Comparison of ENCODE assay signal across 2 cellular contexts in the genomic region with DNA sequence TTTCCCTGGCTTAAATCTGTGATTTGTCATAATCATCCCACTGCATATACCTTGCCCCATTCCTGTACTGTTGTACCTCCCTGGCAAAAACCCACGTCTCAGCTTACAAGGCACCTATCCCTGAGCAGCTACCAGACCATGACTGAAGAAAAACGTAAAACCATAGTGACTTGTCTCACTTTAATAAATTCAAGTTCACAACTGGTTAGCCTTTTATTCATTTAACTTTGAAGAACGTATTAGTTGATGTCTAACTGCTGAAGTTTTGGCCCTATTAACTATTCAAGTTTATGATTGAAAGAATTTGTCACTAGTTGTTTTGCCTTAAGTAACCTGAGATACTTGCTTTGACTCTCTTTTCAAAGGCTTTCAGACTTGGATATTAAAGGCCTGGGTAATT.
TF ChIP-seq lines count a peak whose summit lies in the region.

No MANE protein-coding gene starts in this region.

TF ChIP-seq in GM12891, 5 proteins besides CTCF, POLR2A, EP300 and RAD21:
- TF ChIP-seq POLR2AphosphoS5 (IDR thresholded peaks at IDR 0.05; ENCODE audit: low read depth, low read length) (no peak), TAF1 (IDR thresholded peaks at IDR 0.05; ENCODE audit: low read depth, low read length) (no peak), POU2F2 (IDR thresholded peaks at IDR 0.05; ENCODE audit: low read depth, low read length) (no peak), SPI1 (IDR thresholded peaks at IDR 0.05; ENCODE audit: low read depth, low read length) (no peak), PAX5 (IDR thresholded peaks at IDR 0.05; ENCODE audit: insufficient read depth, low read length, severe bottlenecking) (no peak)

TF ChIP-seq in H1, 55 proteins besides CTCF, POLR2A, EP300 and RAD21 (continued from another document):
- TF ChIP-seq BRCA1 (IDR thresholded peaks at IDR 0.05; ENCODE audit: low read depth, low read length) (no peak), SIN3A (conservative IDR thresholded peaks at IDR 0.05 in 1 of 2, IDR thresholded peaks at IDR 0.05 in 1 of 2; ENCODE audit: low read depth in 1 of 2, low read length in 2 of 2) (no peak), TCF12 (IDR thresholded peaks at IDR 0.05; ENCODE audit: low read depth, low read length) (no peak), SP2 (IDR thresholded peaks at IDR 0.05; ENCODE audit: low read length) (no peak), CBX5 (IDR thresholded peaks at IDR 0.05; ENCODE audit: low read depth, low read length) (no peak)
